Comparison of ENCODE assay signal across 9 cellular contexts in the genomic region with DNA sequence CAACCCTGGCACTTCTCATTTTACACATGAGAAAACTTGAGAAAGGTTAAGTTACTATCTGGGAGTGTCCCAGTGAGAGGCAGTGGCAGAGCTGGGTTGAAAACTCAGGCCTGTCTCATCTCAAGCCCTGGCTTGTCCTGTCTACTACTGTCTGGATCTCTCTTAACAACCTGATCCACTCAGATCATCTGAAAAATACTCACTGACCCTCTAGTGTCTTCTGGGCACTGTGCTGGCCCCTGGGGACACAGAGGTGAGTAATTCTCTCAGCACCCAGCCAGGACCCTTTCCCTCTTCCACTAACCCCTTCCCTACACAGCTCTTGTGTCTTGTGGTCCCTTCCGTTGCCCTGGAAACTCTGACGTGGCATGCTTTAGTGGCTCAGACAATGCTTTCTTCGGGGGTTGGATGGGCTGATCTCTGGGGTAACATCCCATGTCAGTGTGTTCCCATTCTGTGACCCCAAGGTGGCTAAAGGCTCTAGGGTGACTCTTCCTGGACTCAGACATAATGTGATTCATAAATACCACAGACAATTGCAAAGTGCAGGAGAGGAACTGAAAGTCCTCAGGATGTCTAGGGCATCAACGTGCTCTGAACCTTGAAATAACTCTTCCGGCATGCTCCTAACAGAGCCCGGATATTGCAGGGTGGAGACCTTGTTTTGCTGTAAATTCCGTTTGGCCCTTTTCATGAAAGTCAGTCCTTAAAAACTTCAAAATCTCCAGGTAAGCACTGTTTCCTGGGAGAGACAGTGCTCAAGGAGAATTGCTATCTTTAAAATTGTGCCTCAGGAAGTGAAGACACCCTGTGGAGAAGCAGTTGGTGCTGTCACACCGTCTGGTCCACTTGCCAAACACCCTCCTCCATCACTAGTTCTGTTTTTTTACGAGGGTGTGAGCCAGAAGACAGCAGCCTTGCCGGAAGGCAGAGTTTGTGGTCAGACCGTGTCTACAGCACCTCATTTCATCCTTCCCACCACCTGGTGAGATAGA. TPM values are rescaled to one million over a fixed set of nuclear protein-coding genes. Genes with fewer than 3 reads are reported as not detected.
DNase-seq lines count a peak whose midpoint lies in the region; ATAC-seq, FAIRE-seq and TF ChIP-seq lines count a peak whose summit lies in the region.
"Had no signal": no experiment of that assay in that cellular context is flagged by ENCODE, and none has a peak within 500 bp of the region (broad histone marks: within the 10 kb centered on the region; RNA-seq: fewer than 3 reads in every experiment).

No MANE protein-coding gene starts in this region.

- no peak overlapping the region; the same call in 1 of the 2 replicates for H3K4me3 ChIP-seq in GM12878

- peak overlapping the region; percentile 56; the same call in 1 of the 2 replicates for H3K9ac ChIP-seq in GM12878 (ENCODE audit: control insufficient read depth, insufficient read depth, low read length)

- intact Hi-C loops in GM12878 (cut with micrococcal nuclease; ENCODE audit: unreplicated experiment), result no loop called here

- H3K4me2 ChIP-seq in GM12878 (ENCODE audit: control insufficient read depth, insufficient read depth), result peak overlapping the region; percentile 94

- TF ChIP-seq POLR2A in GM19193 (IDR thresholded peaks at IDR 0.05; ENCODE audit: extremely low read depth, insufficient read depth, insufficient read length) (peak; percentile 43), GM12878 (IDR thresholded peaks at IDR 0.05; ENCODE audit: low read depth, low read length) (peak; percentile 61)

- DNase-seq in T-cell (peak; percentile 45 to 83 (median 65)), GM12878 (ENCODE audit: low read depth, low spot score) (peak; percentile 87), cerebellar cortex (ENCODE audit: low spot score) (no peak), NCI-H526 treated with DMSO at 0.1 percent for 48 hours (lab: John Stamatoyannopoulos, UW) (no peak), NCI-H748 treated with DMSO at 0.1 percent for 48 hours (lab: John Stamatoyannopoulos, UW) (no peak)
- peak; percentile 66 to 67 for DNase-seq in stimulated activated CD4-positive, alpha-beta T cell treated with anti-CD3 and anti-CD28 coated beads, Interleukin-2, amount 100 ng/mL, for 24 hours

- peak; percentile 21; the same call in 1 of the 2 replicates for TF ChIP-seq RAD21 in GM12878 (IDR thresholded peaks at IDR 0.05; ENCODE audit: insufficient read depth, low read depth, low read length)

- H3K27ac ChIP-seq in GM12878 (ENCODE audit: control insufficient read depth, insufficient read depth), result peak overlapping the region; percentile 83

- TF ChIP-seq EP300 in GM12878 (IDR thresholded peaks at IDR 0.05; ENCODE audit: borderline replicate concordance in 1 of 2, control insufficient read depth in 1 of 2, low read depth in 2 of 2, low read length in 2 of 2), result peak; percentile 65 to 89; a peak in 3 of 4 replicates

- H3K27me3 Mint-ChIP-seq in T-cell, result no peaks in the 10 kb centered on the region

- 2% methylated on average over 11 of the region's 11 CpGs for WGBS in GM12878 (ENCODE audit: insufficient coverage, insufficient replicate concordance, low lambda C conversion rate, missing lambda C conversion rate)

- RAD21 ChIA-PET in GM12878 (lab: Charles Lee; ENCODE audit: unreplicated experiment), result interaction anchor here (0.8 to 2.0 kb wide), 4 partner anchors 22 to 84 kb away, joined by 3 to 11 read pairs (median 4); partner anchors contain the start of gene TUT4

- peak; percentile 86 for FAIRE-seq in GM12878 (lab: Jason Lieb, UNC)

- CTCF ChIA-PET in T-cell (lab: Charles Lee) (interaction anchor here in 1 of 2 donors (0.9 to 1.0 kb wide), 2 partner anchors 49 to 84 kb away, joined by 4 read pairs; partner anchors contain the start of gene TUT4), GM12878 (lab: Yijun Ruan, JAX) (no interaction called here)

- no peaks in the 10 kb centered on the region for H3K36me3 ChIP-seq in GM12878 (ENCODE audit: control insufficient read depth in 2 of 2, insufficient read depth in 2 of 2, low read length in 1 of 2)

- no peaks in the 10 kb centered on the region; the same call in 2 of the 3 replicates for H3K9me3 ChIP-seq in GM12878 (replicated peaks; ENCODE audit: control insufficient read depth, insufficient read depth, low read length)

- H3K27me3 ChIP-seq in GM12878 (replicated peaks in 1 of 2; ENCODE audit: control insufficient read depth in 2 of 2, insufficient read depth in 2 of 2, low read length in 1 of 2), result peaks cover 1 to 8% of the 10 kb centered on the region in 2 experiments; a peak in 2 of 4 replicates

- no peaks in the 10 kb centered on the region for H3K79me2 ChIP-seq in GM12878 (ENCODE audit: control insufficient read depth, insufficient read depth, low read length)

- H3K27ac Mint-ChIP-seq in T-cell, result peak overlapping the region; percentile 99 to 100

- no peaks in the 10 kb centered on the region for H4K20me1 ChIP-seq in GM12878 (ENCODE audit: control insufficient read depth, insufficient read depth)

- TF ChIP-seq CTCF in GM12878 (IDR thresholded peaks at IDR 0.05 in 2 of 3, conservative IDR thresholded peaks at IDR 0.05 in 1 of 3; ENCODE audit: control insufficient read depth in 2 of 3, extremely low read depth in 1 of 3, insufficient read depth in 1 of 3, low read depth in 3 of 3, low read length in 3 of 3), result no peak

- ATAC-seq in HG03066 (IDR thresholded peaks at IDR 0.05; ENCODE audit: low read depth, unreplicated experiment) (peak; percentile 70), T-cell (replicated peaks in 1 of 4) (peak; percentile 71 to 75 (median 72)), GM12878 (peak; percentile 89)

- SMC1A ChIA-PET in GM12878 (lab: Charles Lee; ENCODE audit: uncharacterized antibody, unreplicated experiment), result interaction anchor here (0.6 to 4.0 kb wide), 10 partner anchors 15 to 497 kb away, joined by 3 to 26 read pairs (median 4); partner anchors contain the start of gene GPX7

- peaks cover 81 to 87% (median 83%) of the 10 kb centered on the region in 3 donors for H3K4me1 Mint-ChIP-seq in T-cell

- in situ Hi-C loops in GM12878 (cut with MboI), result no loop called here

- peaks cover 0 to 5% (median 0%) of the 10 kb centered on the region in 3 donors for H3K9me3 Mint-ChIP-seq in T-cell

- H2AFZ ChIP-seq in GM12878 (ENCODE audit: control insufficient read depth, low read depth, low read length), result peak overlapping the region; percentile 47

- H3K36me3 Mint-ChIP-seq in T-cell, result peaks cover 26% of the 10 kb centered on the region

- POLR2A ChIA-PET in T-cell (lab: Charles Lee) (interaction anchor here (0.6 to 2.1 kb wide), 2 partner anchors 49 to 84 kb away, joined by 3 to 10 read pairs; no protein-coding TSS in a partner anchor), GM12878 (lab: Charles Lee) (interaction anchor here (0.6 to 1.8 kb wide), 4 partner anchors 22 to 114 kb away, joined by 3 to 6 read pairs (median 4); no protein-coding TSS in a partner anchor)

- no TSS peak for BruUV-seq in GM12878 (replicated peaks; lab: Mats Ljungman, UMichigan)

- peaks cover 43% of the 10 kb centered on the region for H3K4me1 ChIP-seq in GM12878 (ENCODE audit: control insufficient read depth, insufficient read depth, low read length)

- H3K4me3 Mint-ChIP-seq in T-cell, result peak overlapping the region; percentile 75 to 85 (median 83)

TF ChIP-seq in GM12878, 131 proteins besides CTCF, POLR2A, EP300 and RAD21 (continues in another document):
- peak; percentile 84 for TF ChIP-seq ATF2 (IDR thresholded peaks at IDR 0.05; ENCODE audit: low read length)

RNA-seq across cellular contexts. Expression of gene SHISAL2A, which starts 4.0 kb away (rescaled TPM):
- total RNA-seq in T-cell (10 to 100 TPM; 38.4 to 80.7 (median 74.7) TPM), GM12878 (2014; rRNA removed) (0.22 and 0.40 TPM in 2 replicates), GM12878 (2014; rRNA removed; fragmentation: Illumina TruSeq; extraction: Trizol) (0.31 and 0.37 TPM in 2 replicates), GM12878 (2021) (0.56 and 0.67 TPM in 2 replicates)
- total RNA-seq in GM12878 (2013; cell fraction: nucleolus; rRNA removed), result 0.91 and 1.4 TPM in 2 replicates
- polyA plus RNA-seq in GM12878 (2011; ENCODE audit: low read depth), result 0.50 TPM
- polyA plus RNA-seq in GM12878 (2011; rRNA removed) (0.12 and 0.31 TPM in 2 replicates), GM12878 (2014; fragmentation: Illumina TruSeq; extraction: Trizol) (0.11 and 0.57 TPM in 2 replicates), GM12878 (2014; fragmentation: Nextera tagmentation; extraction: Ambion mirVana) (under 1 TPM; 0.27 to 0.51 TPM), GM12878 (2014; rRNA removed) (0.60 and 0.77 TPM in 2 replicates), GM12878 (2016; fragmentation: Nextera tagmentation; extraction: Ambion mirVana) (under 1 TPM; 0.18 to 0.54 TPM)
- polyA plus RNA-seq in GM12878 (2011; cell fraction: cytosol; rRNA removed), result 0.31 and 0.35 TPM in 2 replicates
- polyA plus RNA-seq in GM12878 (2011; cell fraction: nucleus; rRNA removed), result 0.31 and 0.45 TPM in 2 replicates
- polyA plus RNA-seq in GM12878 (2012), result 0.95 and 1.1 TPM in 2 replicates
- polyA minus RNA-seq in GM12878 (2011; rRNA and poly(A)+ RNA removed), result 0.44 TPM in 1 of 2 replicates, not detected in the other
- polyA minus RNA-seq in GM12878 (2011; cell fraction: cytosol; rRNA and poly(A)+ RNA removed), result not detected in 2 replicates
- polyA minus RNA-seq in GM12878 (2011; cell fraction: nucleus; rRNA and poly(A)+ RNA removed), result not detected in 2 replicates
- total RNA-seq: pulmonary artery endothelial cell had no signal

RNA-seq across cellular contexts. Expression of gene GPX7, which starts 34.8 kb away (rescaled TPM):
- total RNA-seq in T-cell, result 10 to 100 TPM; 13.4 to 28.1 (median 22.9) TPM
- total RNA-seq in GM12878 (2013; cell fraction: nucleolus; rRNA removed), result 3.5 and 3.6 TPM in 2 replicates
- total RNA-seq in GM12878 (2014; rRNA removed), result 4.0 and 4.2 TPM in 2 replicates
- total RNA-seq in GM12878 (2014; rRNA removed; fragmentation: Illumina TruSeq; extraction: Trizol), result 2.3 and 2.9 TPM in 2 replicates
- total RNA-seq in GM12878 (2021), result 1.9 and 2.6 TPM in 2 replicates
- 5.4 TPM for polyA plus RNA-seq in GM12878 (2011; ENCODE audit: low read depth)
- polyA plus RNA-seq in GM12878 (2011; rRNA removed), result not detected in 2 replicates
- 0.13 TPM in 1 of 2 replicates, not detected in the other for polyA plus RNA-seq in GM12878 (2011; cell fraction: cytosol; rRNA removed)
- 0.16 TPM in 1 of 2 replicates, not detected in the other for polyA plus RNA-seq in GM12878 (2011; cell fraction: nucleus; rRNA removed)
- 9.1 and 9.8 TPM in 2 replicates for polyA plus RNA-seq in GM12878 (2012)
- polyA plus RNA-seq in GM12878 (2014; fragmentation: Illumina TruSeq; extraction: Trizol), result 2.4 and 3.7 TPM in 2 replicates
- 1 to 10 TPM; 1.9 to 2.2 TPM for polyA plus RNA-seq in GM12878 (2014; fragmentation: Nextera tagmentation; extraction: Ambion mirVana)
- polyA plus RNA-seq in GM12878 (2014; rRNA removed), result 3.8 and 4.1 TPM in 2 replicates
- polyA plus RNA-seq in GM12878 (2016; fragmentation: Nextera tagmentation; extraction: Ambion mirVana), result 1 to 10 TPM; 2.3 to 2.5 TPM
- polyA minus RNA-seq in GM12878 (2011; rRNA and poly(A)+ RNA removed), result not detected in 2 replicates
- polyA minus RNA-seq in GM12878 (2011; cell fraction: cytosol; rRNA and poly(A)+ RNA removed), result not detected in 2 replicates
- polyA minus RNA-seq in GM12878 (2011; cell fraction: nucleus; rRNA and poly(A)+ RNA removed), result not detected in 2 replicates

Comparison
In these comparisons a context has a peak if more than half of its experiments do, and no peak if none do; other contexts are left out.
1. DNase-seq: peak in T-cell (34 of 34), GM12878 (single experiment) and stimulated activated CD4-positive, alpha-beta T cell treated with anti-CD3 and anti-CD28 coated beads, Interleukin-2, amount 100 ng/mL, for 24 hours (2 of 2); none in cerebellar cortex (single experiment), NCI-H526 treated with DMSO at 0.1 percent for 48 hours (single experiment) and NCI-H748 treated with DMSO at 0.1 percent for 48 hours (single experiment).
2. RNA of gene SHISAL2A, which starts 4.0 kb away (total RNA-seq): 38.4 to 80.7 TPM in T-cell; 0.22 to 1.4 TPM in GM12878; every median in the first group is over 10 times any median in the second.
3. Peak in every context shown above with its lines, with median percentiles within 50 percentile points of each other: ATAC-seq.